Comparison of ENCODE assay signal across 8 cellular contexts in genomic region chr14:30621954-30622830, GRCh38. TPM values are rescaled to one million over a fixed set of nuclear protein-coding genes. Genes with fewer than 3 reads are reported as not detected.
DNase-seq lines count a peak whose midpoint lies in the region; ATAC-seq and TF ChIP-seq lines count a peak whose summit lies in the region.

TSS of gene SCFD1 (plus strand) at chr14:30622319. CDS start at chr14:30622339, 20 bp downstream.

- H3K36me3 ChIP-seq in HUES64 (ENCODE audit: insufficient read depth, low read length) (peaks cover 21% of the 10 kb centered on the region), OCI-LY1 (ENCODE audit: insufficient read depth, low read length) (peaks cover 4% of the 10 kb centered on the region; the same call in 1 of the 2 replicates)

- TF ChIP-seq CTCF in OCI-LY1 (IDR thresholded peaks at IDR 0.05; ENCODE audit: low read length) (no peak), endothelial cell (IDR thresholded peaks at IDR 0.05; ENCODE audit: unreplicated experiment) (no peak), mesothelial cell of epicardium (IDR thresholded peaks at IDR 0.05; ENCODE audit: unreplicated experiment) (no peak)

- no peak within 1 kb of the TSS for H2AFZ ChIP-seq in OCI-LY1 (ENCODE audit: low read length)

- peaks cover 49% of the 10 kb centered on the region for H3K79me2 ChIP-seq in OCI-LY1 (ENCODE audit: insufficient read depth, low read length)

- H3K27me3 Mint-ChIP-seq in endothelial cell (ENCODE audit: unreplicated experiment) = peaks cover 5% of the 10 kb centered on the region
- no peaks in the 10 kb centered on the region for H3K27me3 Mint-ChIP-seq in mesothelial cell of epicardium (ENCODE audit: low read depth)

- H3K9me2 ChIP-seq in OCI-LY1 (ENCODE audit: low read depth, low read length) = no peaks in the 10 kb centered on the region

- peak; percentile 81 for DNase-seq in Caki2 (ENCODE audit: low read depth)
- peak; percentile 96 for DNase-seq in activated CD8-positive, alpha-beta memory T cell treated with anti-CD3 and anti-CD28 coated beads, Interleukin-2, amount 50 U/mL, for 48 hours
- DNase-seq in endothelial cell (ENCODE audit: low spot score) = peak; percentile 87
- peak; percentile 82 to 88 for DNase-seq in mesothelial cell of epicardium (ENCODE audit: low spot score in 2 of 2, unreplicated experiment in 2 of 2)
- peak; percentile 84 to 86 for DNase-seq in stimulated activated CD8-positive, alpha-beta memory T cell treated with anti-CD3 and anti-CD28 coated beads, Interleukin-2, amount 100 ng/mL, for 1 hour (ENCODE audit: low read depth in 2 of 2)

- H3K4me1 ChIP-seq in HUES64 (ENCODE audit: insufficient read depth, low read length) (peaks cover 14% of the 10 kb centered on the region), OCI-LY1 (ENCODE audit: insufficient read depth, low read length, severe bottlenecking) (peaks cover 40% of the 10 kb centered on the region)

- peak; percentile 94 for ATAC-seq in GM21423 (IDR thresholded peaks at IDR 0.05; ENCODE audit: unreplicated experiment)

- peak within 1 kb of the TSS; percentile 75 for H3K4me3 ChIP-seq in HUES64 (ENCODE audit: low read length)
- H3K4me3 ChIP-seq in OCI-LY1 (ENCODE audit: low read depth, low read length, poor library complexity, severe bottlenecking) = peak within 1 kb of the TSS; percentile 76

- no peaks in the 10 kb centered on the region for H3K9me3 ChIP-seq in HUES64 (ENCODE audit: insufficient read depth, low read depth, low read length)
- no peaks in the 10 kb centered on the region for H3K9me3 ChIP-seq in OCI-LY1 (ENCODE audit: low read length)

- under 1% methylated on average over 34 of the region's 35 CpGs for WGBS in HUES64

- H3K4me2 ChIP-seq in OCI-LY1 (ENCODE audit: low read length) = peak within 1 kb of the TSS; percentile 83

- H3K27me3 ChIP-seq in HUES64 (ENCODE audit: insufficient read depth, low read length) (no peaks in the 10 kb centered on the region), OCI-LY1 (ENCODE audit: insufficient read depth, low read length) (no peaks in the 10 kb centered on the region)

- in situ Hi-C loops in Caki2 (cut with HindIII; ENCODE audit: low pct_unique_long_range_greater_than_20kb, low sequenced_read_pairs) = no loop called here

- peak within 1 kb of the TSS; percentile 97 for H3K4me3 Mint-ChIP-seq in endothelial cell (ENCODE audit: unreplicated experiment)
- H3K4me3 Mint-ChIP-seq in mesothelial cell of epicardium = peak within 1 kb of the TSS; percentile 99

- H3K9me3 Mint-ChIP-seq in endothelial cell (ENCODE audit: unreplicated experiment) = no peaks in the 10 kb centered on the region
- H3K9me3 Mint-ChIP-seq in mesothelial cell of epicardium = no peaks in the 10 kb centered on the region

- H3K4me1 Mint-ChIP-seq in endothelial cell (ENCODE audit: unreplicated experiment) = peaks cover 16% of the 10 kb centered on the region
- peaks cover 20% of the 10 kb centered on the region for H3K4me1 Mint-ChIP-seq in mesothelial cell of epicardium

- H3F3A ChIP-seq in OCI-LY1 (ENCODE audit: insufficient read depth, low read length) = peaks cover 9% of the 10 kb centered on the region; the same call in 1 of the 2 replicates

- H3K27ac Mint-ChIP-seq in endothelial cell (ENCODE audit: unreplicated experiment) = peak within 1 kb of the TSS; percentile 98
- peak within 1 kb of the TSS; percentile 100 for H3K27ac Mint-ChIP-seq in mesothelial cell of epicardium

- no peaks in the 10 kb centered on the region for H4K20me1 ChIP-seq in OCI-LY1 (ENCODE audit: insufficient read depth, low read length)

- peak within 1 kb of the TSS; percentile 96 for H3K27ac ChIP-seq in HUES64 (ENCODE audit: low read depth, low read length)
- peak within 1 kb of the TSS; percentile 74 for H3K27ac ChIP-seq in OCI-LY1 (ENCODE audit: low read depth, low read length, poor library complexity, severe bottlenecking)

- H3K9ac ChIP-seq in HUES64 (ENCODE audit: low read depth, low read length) = peak within 1 kb of the TSS; percentile 94
- H3K9ac ChIP-seq in OCI-LY1 (ENCODE audit: low read length) = peak within 1 kb of the TSS; percentile 85

- H3K36me3 Mint-ChIP-seq in endothelial cell (ENCODE audit: low read depth, unreplicated experiment) = no peaks in the 10 kb centered on the region
- no peaks in the 10 kb centered on the region for H3K36me3 Mint-ChIP-seq in mesothelial cell of epicardium

RNA-seq across cellular contexts. Expression of gene SCFD1, which starts in this region (rescaled TPM):
- 23.6 and 31.4 TPM in 2 replicates for total RNA-seq in Caki2 (2014; rRNA removed; shearing (Covaris generic); ENCODE audit: low replicate concordance)
- 55.1 TPM for polyA plus RNA-seq in HUES64 (2013, experiment 1 of 2)
- polyA plus RNA-seq in HUES64 (2013, experiment 2 of 2) = 59.6 TPM
- total RNA-seq in endothelial cell (ENCODE audit: unreplicated experiment) (38.7 TPM), mesothelial cell of epicardium (94.6 to 103 TPM (median 99.4 TPM) in 3 replicates)

Comparison
In these comparisons a context has a peak if more than half of its experiments do, and no peak if none do; other contexts are left out.
1. Peak in every context shown above with its lines: DNase-seq, ATAC-seq, H3K4me3 ChIP-seq and H3K27ac ChIP-seq.